Comparison of ENCODE assay signal across 9 cellular contexts in genomic region chr4:165208741-165209388, GRCh38. TPM values are rescaled to one million over a fixed set of nuclear protein-coding genes. Genes with fewer than 3 reads are reported as not detected.
DNase-seq lines count a peak whose midpoint lies in the region; ATAC-seq, FAIRE-seq and TF ChIP-seq lines count a peak whose summit lies in the region.
"Had no signal": no experiment of that assay in that cellular context is flagged by ENCODE, and none has a peak within 500 bp of the region (broad histone marks: within the 10 kb centered on the region; RNA-seq: fewer than 3 reads in every experiment).

No MANE protein-coding gene starts in this region.

- intact Hi-C loops in endothelial cell of umbilical vein (cut with micrococcal nuclease): loop anchor here (5.0 kb wide), 1 partner anchor 97 kb away; the partner anchor contains the start of gene TMEM192

- peak overlapping the region; percentile 62 for H3K27ac ChIP-seq in RWPE2 (ENCODE audit: poor library complexity, severe bottlenecking)
- no peak overlapping the region for H3K27ac ChIP-seq in endothelial cell of umbilical vein (ENCODE audit: insufficient read depth, low read depth, low read length)

- no peak overlapping the region for H3K9ac ChIP-seq in endothelial cell of umbilical vein (replicated peaks; ENCODE audit: extremely low read depth, insufficient read depth, low read length)

- CTCF ChIA-PET in endothelial cell of umbilical vein (lab: Charles Lee): interaction anchor here (1.0 to 1.2 kb wide), 2 partner anchors 9 to 78 kb away, joined by 3 to 4 read pairs; no protein-coding TSS in a partner anchor

- no peak for FAIRE-seq in endothelial cell of umbilical vein (lab: Jason Lieb, UNC)
- FAIRE-seq: TTC549 had no signal

- peaks cover 38% of the 10 kb centered on the region for H3K79me2 ChIP-seq in endothelial cell of umbilical vein (ENCODE audit: control insufficient read depth, insufficient read depth, low read length)

- H3K27me3 ChIP-seq in RWPE2 (ENCODE audit: insufficient read depth, poor library complexity, severe bottlenecking) (no peaks in the 10 kb centered on the region), endothelial cell of umbilical vein (ENCODE audit: control insufficient read depth in 2 of 2, insufficient read depth in 2 of 2, low read length in 2 of 2) (no peaks in the 10 kb centered on the region)

- H3K4me1 ChIP-seq in RWPE2 (ENCODE audit: insufficient read depth, poor library complexity, severe bottlenecking) (peaks cover 52% of the 10 kb centered on the region), endothelial cell of umbilical vein (ENCODE audit: control insufficient read depth, extremely low read depth, insufficient read depth, low read length) (peaks cover 22% of the 10 kb centered on the region)

- H4K20me1 ChIP-seq in endothelial cell of umbilical vein (replicated peaks; ENCODE audit: control insufficient read depth, extremely low read depth, insufficient read depth, low read length): no peaks in the 10 kb centered on the region

- peak overlapping the region; percentile 98 for H3K4me2 ChIP-seq in endothelial cell of umbilical vein (ENCODE audit: insufficient read depth, low read length)

- H3K4me3 ChIP-seq in RWPE2 (ENCODE audit: severe bottlenecking) (peak overlapping the region; percentile 98), endothelial cell of umbilical vein (replicated peaks in 1 of 3; ENCODE audit: insufficient read depth in 1 of 3, low read depth in 1 of 3, low read length in 3 of 3) (peak overlapping the region in 2 of 3 experiments; percentile 5 to 95)

- H3K9me3 ChIP-seq in RWPE2 (ENCODE audit: severe bottlenecking) (no peaks in the 10 kb centered on the region), endothelial cell of umbilical vein (replicated peaks; ENCODE audit: control insufficient read depth, insufficient read depth, low read length) (no peaks in the 10 kb centered on the region)

- dilution Hi-C loops in endothelial cell of umbilical vein (cut with MboI; ENCODE audit: extremely low pct_ligation_motif_present, low sequenced_read_pairs): no loop called here

- H2AFZ ChIP-seq in endothelial cell of umbilical vein (ENCODE audit: low read depth, low read length): no peak overlapping the region

- TSS peak; percentile 38 for BruUV-seq in endothelial cell of umbilical vein (replicated peaks; lab: Mats Ljungman, UMichigan)

- no peak for TF ChIP-seq POLR2A in endothelial cell of umbilical vein (IDR thresholded peaks at IDR 0.05; ENCODE audit: low read depth, low read length)

- TF ChIP-seq CTCF in RWPE2 (IDR thresholded peaks at IDR 0.05; ENCODE audit: poor library complexity, severe bottlenecking) (no peak), endothelial cell of umbilical vein (IDR thresholded peaks at IDR 0.05; ENCODE audit: extremely low read depth in 1 of 2, insufficient read depth in 1 of 2, low read depth in 1 of 2, low read length in 2 of 2) (no peak)

- ATAC-seq in RWPE2 (ENCODE audit: low read depth): peak; percentile 21; the same call in 1 of the 3 replicates
- ATAC-seq in GM21723 (IDR thresholded peaks at IDR 0.05; ENCODE audit: unreplicated experiment): no peak

- DNase-seq in NCI-H1417 (lab: John Stamatoyannopoulos, UW) (peak; percentile 10 to 66 (median 46)), NCI-H1417 treated with DMSO at 0.1 percent for 48 hours (lab: John Stamatoyannopoulos, UW) (no peak), RWPE2 (ENCODE audit: low spot score) (no peak), endothelial cell of umbilical vein (ENCODE audit: low read depth, low spot score) (peak; percentile 18), renal cortical epithelial cell (ENCODE audit: low read depth) (peak; percentile 21), HK-2 (ENCODE audit: unreplicated experiment) (no peak)
- DNase-seq in effector CD4-positive, alpha-beta T cell: no peak

- no peaks in the 10 kb centered on the region for H3K9me1 ChIP-seq in endothelial cell of umbilical vein (replicated peaks; ENCODE audit: control insufficient read depth, extremely low read depth, insufficient read depth, low read length)

- POLR2A ChIA-PET in endothelial cell of umbilical vein (lab: Charles Lee): interaction anchor here (1.7 kb wide), 1 partner anchor 119 kb away, joined by 6 read pairs; the partner anchor contains the start of gene MSMO1

- H3K36me3 ChIP-seq in RWPE2 (ENCODE audit: low read depth) (peaks cover 4% of the 10 kb centered on the region), endothelial cell of umbilical vein (ENCODE audit: control insufficient read depth in 2 of 2, extremely low read depth in 1 of 2, insufficient read depth in 2 of 2, low read length in 2 of 2) (no peaks in the 10 kb centered on the region)

TF ChIP-seq in endothelial cell of umbilical vein, 7 proteins besides CTCF, POLR2A, EP300 and RAD21:
- no peak for TF ChIP-seq GATA2 (IDR thresholded peaks at IDR 0.05; ENCODE audit: insufficient read depth, insufficient read length, low read depth, low read length)
- no peak for TF ChIP-seq MYC (IDR thresholded peaks at IDR 0.05; ENCODE audit: low read depth, low read length)
- TF ChIP-seq, protein P1, sequence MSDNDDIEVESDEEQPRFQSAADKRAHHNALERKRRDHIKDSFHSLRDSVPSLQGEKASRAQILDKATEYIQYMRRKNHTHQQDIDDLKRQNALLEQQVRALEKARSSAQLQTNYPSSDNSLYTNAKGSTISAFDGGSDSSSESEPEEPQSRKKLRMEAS (IDR thresholded peaks at IDR 0.05; ENCODE audit: insufficient read depth, insufficient read length): no peak
- no peak for TF ChIP-seq JUN (IDR thresholded peaks at IDR 0.05; ENCODE audit: borderline replicate concordance, insufficient read depth, insufficient read length, low read depth)

RNA-seq across cellular contexts. Expression of gene KLHL2, which starts 1.5 kb away (rescaled TPM):
- total RNA-seq in endothelial cell of umbilical vein (22.1 and 22.9 TPM in 2 replicates), renal cortical epithelial cell (18.8 and 30.9 TPM in 2 replicates)
- polyA plus RNA-seq in endothelial cell of umbilical vein: 6.9 and 9.9 TPM in 2 replicates
- polyA plus RNA-seq in endothelial cell of umbilical vein (2011; cell fraction: cytosol; rRNA removed): 12.7 and 14.1 TPM in 2 replicates
- polyA plus RNA-seq in endothelial cell of umbilical vein (2011; cell fraction: nucleus; rRNA removed): 17.2 and 24.1 TPM in 2 replicates
- 16.7 and 21.8 TPM in 2 replicates for polyA plus RNA-seq in endothelial cell of umbilical vein (2012)
- 13.2 and 13.3 TPM in 2 replicates for polyA minus RNA-seq in endothelial cell of umbilical vein
- 6.6 TPM for polyA minus RNA-seq in endothelial cell of umbilical vein (2011; cell fraction: cytosol; rRNA and poly(A)+ RNA removed)
- polyA minus RNA-seq in endothelial cell of umbilical vein (2011; cell fraction: nucleus; rRNA and poly(A)+ RNA removed): 13.4 and 13.8 TPM in 2 replicates

Comparison
In these comparisons a context has a peak if more than half of its experiments do, and no peak if none do; other contexts are left out.
1. DNase-seq: peak in NCI-H1417 (3 of 3), endothelial cell of umbilical vein (single experiment) and renal cortical epithelial cell (single experiment); none in NCI-H1417 treated with DMSO at 0.1 percent for 48 hours (single experiment), RWPE2 (single experiment), HK-2 (single experiment) and effector CD4-positive, alpha-beta T cell (single experiment).